20 cellular contexts compared by ENCODE assay signal in genomic region chr17:60618080-60618479, GRCh38. TPM values are rescaled to one million over a fixed set of nuclear protein-coding genes. Genes with fewer than 3 reads are reported as not detected.
DNase-seq lines count a peak whose midpoint lies in the region; ATAC-seq, FAIRE-seq and TF ChIP-seq lines count a peak whose summit lies in the region.
"Had no signal": no experiment of that assay in that cellular context is flagged by ENCODE, and none has a peak within 500 bp of the region (broad histone marks: within the 10 kb centered on the region; RNA-seq: fewer than 3 reads in every experiment).

No MANE protein-coding gene starts in this region.

- in situ Hi-C loops in GM12878 (cut with MboI), result no loop called here

- POLR2A ChIA-PET in CD8-positive, alpha-beta T cell (lab: Charles Lee), result no interaction called here
- POLR2A ChIA-PET in GM12878 (lab: Charles Lee), result interaction anchor here (0.7 kb wide), 1 partner anchor 23 kb away, joined by 3 read pairs; no protein-coding TSS in a partner anchor

- BruUV-seq in GM12878 (replicated peaks; lab: Mats Ljungman, UMichigan), result no TSS peak

- TF ChIP-seq EP300 in GM12878 (IDR thresholded peaks at IDR 0.05; ENCODE audit: borderline replicate concordance in 1 of 2, control insufficient read depth in 1 of 2, low read depth in 2 of 2, low read length in 2 of 2), result no peak

- no peak for ATAC-seq in CD8-positive, alpha-beta T cell
- ATAC-seq in GM12878 (no peak), GM18517 (IDR thresholded peaks at IDR 0.05; ENCODE audit: unreplicated experiment) (no peak), GM19395 (IDR thresholded peaks at IDR 0.05; ENCODE audit: unreplicated experiment) (no peak)
- ATAC-seq: HCT116 had no signal

- H3K4me1 ChIP-seq in CD8-positive, alpha-beta T cell (ENCODE audit: insufficient read depth, low read length), result no peaks in the 10 kb centered on the region
- no peaks in the 10 kb centered on the region for H3K4me1 ChIP-seq in GM12878 (ENCODE audit: control insufficient read depth, insufficient read depth, low read length)

- DNase-seq in CD8-positive, alpha-beta T cell, result no peak
- DNase-seq in GM12878 (ENCODE audit: low read depth, low spot score) (no peak), nephron progenitor cell (no peak), OCI-M2 (lab: John Stamatoyannopoulos, UW; ENCODE audit: unreplicated experiment) (no peak)
- DNase-seq: AML-193; Calu3; CD4-positive, alpha-beta memory T cell; DMS79 treated with DMSO at 0.1 percent for 48 hours; GF-D8; GOT3; H7; HFFc6; KBM-7 had no signal

- no peaks in the 10 kb centered on the region for H3K9me3 ChIP-seq in CD8-positive, alpha-beta T cell (ENCODE audit: low read length)
- no peaks in the 10 kb centered on the region; the same call in 2 of the 3 replicates for H3K9me3 ChIP-seq in GM12878 (replicated peaks; ENCODE audit: control insufficient read depth, insufficient read depth, low read length)

- H2AFZ ChIP-seq in GM12878 (ENCODE audit: control insufficient read depth, low read depth, low read length), result no peak overlapping the region

- no peak overlapping the region for H3K27ac ChIP-seq in CD8-positive, alpha-beta T cell (ENCODE audit: low read depth, low read length)
- no peak overlapping the region for H3K27ac ChIP-seq in GM12878 (ENCODE audit: control insufficient read depth, insufficient read depth)
- H3K27ac ChIP-seq: C4-2B, HL-60 had no signal

- H3K4me3 Mint-ChIP-seq in CD8-positive, alpha-beta T cell, result no peak overlapping the region
- H3K4me3 Mint-ChIP-seq in nephron progenitor cell, result no peak overlapping the region
- H3K4me3 Mint-ChIP-seq: CD4-positive, alpha-beta memory T cell; IgD-negative memory B cell had no signal

- H3K79me2 ChIP-seq in GM12878 (ENCODE audit: control insufficient read depth, insufficient read depth, low read length), result peaks cover 23% of the 10 kb centered on the region

- H3K27me3 Mint-ChIP-seq in CD8-positive, alpha-beta T cell (ENCODE audit: low read depth), result no peaks in the 10 kb centered on the region
- no peaks in the 10 kb centered on the region for H3K27me3 Mint-ChIP-seq in nephron progenitor cell (ENCODE audit: low read depth, poor library complexity)
- H3K27me3 Mint-ChIP-seq: CD4-positive, alpha-beta memory T cell; IgD-negative memory B cell had no signal

- H3K27ac Mint-ChIP-seq in CD8-positive, alpha-beta T cell, result peak overlapping the region; percentile 9
- H3K27ac Mint-ChIP-seq in nephron progenitor cell, result peak overlapping the region; percentile 93
- H3K27ac Mint-ChIP-seq: IgD-negative memory B cell had no signal

- H3K27me3 ChIP-seq in CD8-positive, alpha-beta T cell (ENCODE audit: insufficient read depth, low read length), result no peaks in the 10 kb centered on the region
- H3K27me3 ChIP-seq in GM12878 (replicated peaks in 1 of 2; ENCODE audit: control insufficient read depth in 2 of 2, insufficient read depth in 2 of 2, low read length in 1 of 2), result no peaks in the 10 kb centered on the region

- H3K9ac ChIP-seq in GM12878 (ENCODE audit: control insufficient read depth, insufficient read depth, low read length), result no peak overlapping the region

- no peak for TF ChIP-seq POLR2A in GM12878 (IDR thresholded peaks at IDR 0.05; ENCODE audit: low read depth, low read length)

- H3K4me3 ChIP-seq in CD8-positive, alpha-beta T cell (ENCODE audit: low read depth, low read length), result no peak overlapping the region
- H3K4me3 ChIP-seq in GM12878, result no peak overlapping the region

- no peak for TF ChIP-seq RAD21 in GM12878 (IDR thresholded peaks at IDR 0.05; ENCODE audit: insufficient read depth, low read depth, low read length)

- peaks cover 13% of the 10 kb centered on the region for H3K36me3 Mint-ChIP-seq in CD8-positive, alpha-beta T cell
- peaks cover 40% of the 10 kb centered on the region for H3K36me3 Mint-ChIP-seq in nephron progenitor cell (ENCODE audit: low read depth)

- no peak for TF ChIP-seq CTCF in CD8-positive, alpha-beta T cell (IDR thresholded peaks at IDR 0.05)
- TF ChIP-seq CTCF in GM12878 (IDR thresholded peaks at IDR 0.05 in 2 of 3, conservative IDR thresholded peaks at IDR 0.05 in 1 of 3; ENCODE audit: control insufficient read depth in 2 of 3, extremely low read depth in 1 of 3, insufficient read depth in 1 of 3, low read depth in 3 of 3, low read length in 3 of 3), result no peak
- no peak for TF ChIP-seq CTCF in nephron progenitor cell (IDR thresholded peaks at IDR 0.05)

- no peaks in the 10 kb centered on the region for H3K36me3 ChIP-seq in CD8-positive, alpha-beta T cell (ENCODE audit: insufficient read depth, low read length)
- no peaks in the 10 kb centered on the region; a peak in 1 of 4 replicates for H3K36me3 ChIP-seq in GM12878 (ENCODE audit: control insufficient read depth in 2 of 2, insufficient read depth in 2 of 2, low read length in 1 of 2)

- H4K20me1 ChIP-seq in GM12878 (ENCODE audit: control insufficient read depth, insufficient read depth), result no peaks in the 10 kb centered on the region

- H3K9me3 Mint-ChIP-seq in CD8-positive, alpha-beta T cell, result no peaks in the 10 kb centered on the region
- peaks cover 21% of the 10 kb centered on the region for H3K9me3 Mint-ChIP-seq in nephron progenitor cell
- H3K9me3 Mint-ChIP-seq: CD4-positive, alpha-beta memory T cell; HFFc6; IgD-negative memory B cell had no signal

- no peak overlapping the region for H3K4me2 ChIP-seq in GM12878 (ENCODE audit: control insufficient read depth, insufficient read depth)

- FAIRE-seq in GM12878 (lab: Jason Lieb, UNC), result peak; percentile 7
- FAIRE-seq: A204.1 had no signal

- whole genome bisulfite sequencing in GM12878 (ENCODE audit: insufficient coverage, insufficient replicate concordance, low lambda C conversion rate, missing lambda C conversion rate), result 99% methylated on average over 3 of the region's 3 CpGs

- RAD21 ChIA-PET in GM12878 (lab: Charles Lee; ENCODE audit: unreplicated experiment), result no interaction called here

- CTCF ChIA-PET in CD8-positive, alpha-beta T cell (lab: Charles Lee), result interaction anchor here (5.2 kb wide), 1 partner anchor 20 kb away, joined by 17 read pairs; no protein-coding TSS in a partner anchor
- CTCF ChIA-PET in GM12878 (lab: Yijun Ruan, JAX), result interaction anchor here (0.6 to 1.1 kb wide), 4 partner anchors 17 to 1388 kb away, joined by 3 to 4 read pairs (median 4); no protein-coding TSS in a partner anchor

- SMC1A ChIA-PET in GM12878 (lab: Charles Lee; ENCODE audit: uncharacterized antibody, unreplicated experiment), result no interaction called here

- intact Hi-C loops in CD8-positive, alpha-beta T cell (cut with DNase I, micrococcal nuclease), result no loop called here
- intact Hi-C loops in GM12878 (cut with micrococcal nuclease; ENCODE audit: unreplicated experiment), result no loop called here

- peaks cover 31% of the 10 kb centered on the region for H3K4me1 Mint-ChIP-seq in CD8-positive, alpha-beta T cell (ENCODE audit: low read depth)
- peaks cover 12% of the 10 kb centered on the region for H3K4me1 Mint-ChIP-seq in nephron progenitor cell

TF ChIP-seq in GM12878, 131 proteins besides CTCF, POLR2A, EP300 and RAD21:
- TF ChIP-seq POU2F2 (IDR thresholded peaks at IDR 0.05; ENCODE audit: borderline replicate concordance, low read depth, low read length) (no peak), EED (IDR thresholded peaks at IDR 0.05; ENCODE audit: low read depth) (no peak), KLF5 (IDR thresholded peaks at IDR 0.05; ENCODE audit: partially characterized antibody) (no peak), ETV6 (conservative IDR thresholded peaks at IDR 0.05 in 1 of 2, IDR thresholded peaks at IDR 0.05 in 1 of 2; ENCODE audit: borderline replicate concordance in 1 of 2, low read depth in 1 of 2) (0 out of 4 replicates have a peak, but pooled peaks of 1 of the 2 experiments have one; percentile 15), FOS (IDR thresholded peaks at IDR 0.05; ENCODE audit: borderline replicate concordance, extremely low read depth, insufficient read length) (no peak)

RNA-seq across cellular contexts. Expression of gene PPM1D, which starts 18.1 kb away (rescaled TPM):
- total RNA-seq in CD8-positive, alpha-beta T cell, result 10 to 100 TPM; 21.0 to 21.1 TPM
- total RNA-seq in GM12878 (2013; cell fraction: nucleolus; rRNA removed), result 13.2 and 14.1 TPM in 2 replicates
- total RNA-seq in GM12878 (2014; rRNA removed) (7.2 and 9.0 TPM in 2 replicates), GM12878 (2014; rRNA removed; fragmentation: Illumina TruSeq; extraction: Trizol) (12.3 and 12.8 TPM in 2 replicates), GM12878 (2021) (15.9 and 16.9 TPM in 2 replicates)
- 4.2 TPM for polyA plus RNA-seq in GM12878 (2011; ENCODE audit: low read depth)
- polyA plus RNA-seq in GM12878 (2011; rRNA removed) (9.2 and 9.3 TPM in 2 replicates), GM12878 (2014; fragmentation: Illumina TruSeq; extraction: Trizol) (12.3 and 18.1 TPM in 2 replicates), GM12878 (2014; fragmentation: Nextera tagmentation; extraction: Ambion mirVana) (1 to 10 TPM; 1.9 to 3.5 TPM), GM12878 (2014; rRNA removed) (7.9 and 10.6 TPM in 2 replicates), GM12878 (2016; fragmentation: Nextera tagmentation; extraction: Ambion mirVana) (10 to 100 TPM; 17.5 to 20.8 TPM)
- 6.8 and 6.9 TPM in 2 replicates for polyA plus RNA-seq in GM12878 (2011; cell fraction: cytosol; rRNA removed)
- polyA plus RNA-seq in GM12878 (2011; cell fraction: nucleus; rRNA removed), result 5.9 and 7.8 TPM in 2 replicates
- polyA plus RNA-seq in GM12878 (2012), result 6.1 TPM in 2 replicates
- polyA minus RNA-seq in GM12878 (2011; rRNA and poly(A)+ RNA removed), result 11.6 and 13.4 TPM in 2 replicates
- polyA minus RNA-seq in GM12878 (2011; cell fraction: cytosol; rRNA and poly(A)+ RNA removed), result 3.4 and 6.0 TPM in 2 replicates
- 7.0 and 13.2 TPM in 2 replicates for polyA minus RNA-seq in GM12878 (2011; cell fraction: nucleus; rRNA and poly(A)+ RNA removed)

RNA-seq across cellular contexts. Expression of gene BCAS3, which starts 59.6 kb away (rescaled TPM):
- total RNA-seq in CD8-positive, alpha-beta T cell, result 10 to 100 TPM; 17.3 to 20.3 TPM
- total RNA-seq in GM12878 (2013; cell fraction: nucleolus; rRNA removed), result 113 and 125 TPM in 2 replicates
- total RNA-seq in GM12878 (2014; rRNA removed) (5.5 and 9.8 TPM in 2 replicates), GM12878 (2014; rRNA removed; fragmentation: Illumina TruSeq; extraction: Trizol) (7.9 and 9.4 TPM in 2 replicates), GM12878 (2021) (6.2 and 6.9 TPM in 2 replicates)
- 2.4 TPM for polyA plus RNA-seq in GM12878 (2011; ENCODE audit: low read depth)
- polyA plus RNA-seq in GM12878 (2011; rRNA removed) (7.2 and 11.0 TPM in 2 replicates), GM12878 (2014; fragmentation: Illumina TruSeq; extraction: Trizol) (4.6 and 8.2 TPM in 2 replicates), GM12878 (2014; fragmentation: Nextera tagmentation; extraction: Ambion mirVana) (1 to 10 TPM; 2.1 to 3.5 TPM), GM12878 (2014; rRNA removed) (7.3 and 8.5 TPM in 2 replicates), GM12878 (2016; fragmentation: Nextera tagmentation; extraction: Ambion mirVana) (1 to 10 TPM; 6.4 to 8.5 TPM)
- polyA plus RNA-seq in GM12878 (2011; cell fraction: cytosol; rRNA removed), result 6.2 and 7.5 TPM in 2 replicates
- 8.3 and 9.5 TPM in 2 replicates for polyA plus RNA-seq in GM12878 (2011; cell fraction: nucleus; rRNA removed)
- 4.6 and 5.2 TPM in 2 replicates for polyA plus RNA-seq in GM12878 (2012)
- 61.5 and 83.3 TPM in 2 replicates for polyA minus RNA-seq in GM12878 (2011; rRNA and poly(A)+ RNA removed)
- 6.3 and 8.3 TPM in 2 replicates for polyA minus RNA-seq in GM12878 (2011; cell fraction: cytosol; rRNA and poly(A)+ RNA removed)
- 45.0 and 67.3 TPM in 2 replicates for polyA minus RNA-seq in GM12878 (2011; cell fraction: nucleus; rRNA and poly(A)+ RNA removed)
